ENCODE assay signal across 1 cellular context in the genomic region with DNA sequence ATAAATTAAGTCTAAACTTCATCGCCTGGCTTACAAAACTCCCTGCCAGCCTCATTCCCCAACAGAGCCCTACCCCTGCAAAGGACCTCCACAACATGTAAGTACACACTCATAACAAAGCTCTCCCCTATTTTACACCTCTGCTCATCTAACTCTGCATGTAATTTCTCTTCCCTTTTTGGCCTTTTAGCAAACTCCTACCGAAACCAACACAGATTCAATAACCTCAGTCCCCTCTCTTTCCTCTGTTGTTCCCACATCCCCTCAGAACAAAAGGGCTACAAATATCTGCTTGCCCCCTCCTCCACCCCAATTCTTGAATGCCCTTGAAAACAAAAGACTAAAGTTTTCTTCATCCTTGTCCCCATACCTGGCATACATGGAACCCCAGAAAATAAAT.
A peak's percentile ranks its signal among the peaks of the same experiment; 100 is the strongest.
TF ChIP-seq lines count a peak whose summit lies in the region.

No MANE protein-coding gene starts in this region.

TF ChIP-seq in HepG2, 621 proteins besides CTCF, POLR2A, EP300 and RAD21:
- TF ChIP-seq CENPBD1 (CRISPR knock-in tag; IDR thresholded peaks at IDR 0.05; ENCODE audit: borderline replicate concordance, low read depth) (0 out of 2 replicates have a peak, but pooled peaks have one; percentile 8), ZNF878 (CRISPR knock-in tag; IDR thresholded peaks at IDR 0.05) (no peak)
TF ChIP-seq in HepG2: peak in this region for 1.
